Comparison of ENCODE assay signal across 1 cellular context in genomic region chr18:45316127-45316526, GRCh38.
TF ChIP-seq lines count a peak whose summit lies in the region.

No MANE protein-coding gene starts in this region.

TF ChIP-seq in H1, 55 proteins besides CTCF, POLR2A, EP300 and RAD21 (continued from another document):
- no peak for TF ChIP-seq CHD7 (IDR thresholded peaks at IDR 0.05; ENCODE audit: insufficient replicate concordance, low read length)
- TF ChIP-seq JUND (IDR thresholded peaks at IDR 0.05; ENCODE audit: low read length) = no peak
- no peak for TF ChIP-seq YY1 (IDR thresholded peaks at IDR 0.05; ENCODE audit: low read depth, low read length)
- TF ChIP-seq TCF12 (IDR thresholded peaks at IDR 0.05; ENCODE audit: low read depth, low read length) = no peak
- no peak for TF ChIP-seq GABPA (IDR thresholded peaks at IDR 0.05; ENCODE audit: borderline replicate concordance, insufficient read depth, low read length)
- TF ChIP-seq, protein P1, sequence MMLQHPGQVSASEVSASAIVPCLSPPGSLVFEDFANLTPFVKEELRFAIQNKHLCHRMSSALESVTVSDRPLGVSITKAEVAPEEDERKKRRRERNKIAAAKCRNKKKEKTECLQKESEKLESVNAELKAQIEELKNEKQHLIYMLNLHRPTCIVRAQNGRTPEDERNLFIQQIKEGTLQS (IDR thresholded peaks at IDR 0.05; ENCODE audit: insufficient read depth, low read depth, low read length) = no peak
- TF ChIP-seq ASH2L (IDR thresholded peaks at IDR 0.05; ENCODE audit: low read length) = no peak
- TF ChIP-seq SRF (IDR thresholded peaks at IDR 0.05; ENCODE audit: low read depth, low read length) = no peak
- TF ChIP-seq SIRT6 (IDR thresholded peaks at IDR 0.05; ENCODE audit: low read length) = no peak
- no peak for TF ChIP-seq CBX8 (IDR thresholded peaks at IDR 0.05; ENCODE audit: borderline replicate concordance, low read depth, low read length)
- no peak for TF ChIP-seq NRF1 (IDR thresholded peaks at IDR 0.05; ENCODE audit: low read depth, low read length)
